In the genomic region with DNA sequence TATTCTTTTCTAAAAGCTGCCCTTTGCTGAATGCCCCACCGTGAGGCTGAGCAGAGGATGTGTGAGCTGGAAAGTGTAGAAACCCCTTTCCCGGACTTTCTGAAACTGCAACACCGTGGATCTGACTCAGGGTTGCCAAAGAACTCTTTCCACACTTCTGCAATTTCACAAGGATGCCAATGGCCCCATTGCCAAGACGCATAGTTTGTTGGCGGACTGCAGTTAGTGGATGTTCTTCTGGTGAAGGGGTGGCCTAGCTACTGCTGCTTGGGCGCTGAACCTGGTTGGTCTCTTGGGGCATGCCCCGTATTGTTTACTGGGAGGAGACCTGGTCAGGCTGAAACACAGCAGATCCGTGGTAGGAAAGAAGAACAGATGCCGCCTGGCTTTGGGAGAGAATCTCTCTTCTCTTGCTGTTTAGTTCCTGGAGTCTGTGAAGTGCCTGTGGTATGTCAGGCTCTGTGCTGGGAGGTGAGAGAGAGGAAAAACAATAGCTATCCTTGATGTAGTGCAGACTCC, we compare ENCODE assay signal across 7 cellular contexts. TPM values are rescaled to one million over a fixed set of nuclear protein-coding genes. Genes with fewer than 3 reads are reported as not detected.
DNase-seq lines count a peak whose midpoint lies in the region; ATAC-seq lines count a peak whose summit lies in the region.

No MANE protein-coding gene starts in this region.

- DNase-seq in activated CD8-positive, alpha-beta T cell treated with anti-CD3 and anti-CD28 coated beads, Interleukin-2, amount 10 ng/mL, durations not matched to agents 7 days and 5 days: no peak
- DNase-seq in stimulated activated naive B cell treated with anti-CD40 and anti-IgM and Interleukin-4, amounts not matched to agents 10 μg/mL and 1 μg/mL and 100 μg/mL, for 72 hours: no peak
- DNase-seq in DMS153 treated with DMSO at 0.1 percent for 48 hours (lab: John Stamatoyannopoulos, UW; ENCODE audit: unreplicated experiment) (no peak), OCI-M1 (lab: John Stamatoyannopoulos, UW) (no peak)

- H3K9me3 Mint-ChIP-seq in activated CD8-positive, alpha-beta T cell treated with anti-CD3 and anti-CD28 coated beads, Interleukin-2, amount 10 ng/mL, durations not matched to agents 7 days and 5 days (ENCODE audit: insufficient read depth): no peaks in the 10 kb centered on the region
- no peaks in the 10 kb centered on the region for H3K9me3 Mint-ChIP-seq in stimulated activated naive B cell treated with anti-CD40 and anti-IgM and Interleukin-4, amounts not matched to agents 10 μg/mL and 1 μg/mL and 100 μg/mL, for 72 hours

- no peak overlapping the region for H3K4me3 Mint-ChIP-seq in activated CD8-positive, alpha-beta T cell treated with anti-CD3 and anti-CD28 coated beads, Interleukin-2, amount 10 ng/mL, durations not matched to agents 7 days and 5 days
- no peak overlapping the region for H3K4me3 Mint-ChIP-seq in stimulated activated naive B cell treated with anti-CD40 and anti-IgM and Interleukin-4, amounts not matched to agents 10 μg/mL and 1 μg/mL and 100 μg/mL, for 72 hours

- peak overlapping the region; percentile 50 for H3K27ac Mint-ChIP-seq in activated CD8-positive, alpha-beta T cell treated with anti-CD3 and anti-CD28 coated beads, Interleukin-2, amount 10 ng/mL, durations not matched to agents 7 days and 5 days
- peak overlapping the region; percentile 73 for H3K27ac Mint-ChIP-seq in stimulated activated naive B cell treated with anti-CD40 and anti-IgM and Interleukin-4, amounts not matched to agents 10 μg/mL and 1 μg/mL and 100 μg/mL, for 72 hours

- no peaks in the 10 kb centered on the region for H3K27me3 Mint-ChIP-seq in activated CD8-positive, alpha-beta T cell treated with anti-CD3 and anti-CD28 coated beads, Interleukin-2, amount 10 ng/mL, durations not matched to agents 7 days and 5 days (ENCODE audit: low read depth)
- no peaks in the 10 kb centered on the region for H3K27me3 Mint-ChIP-seq in stimulated activated naive B cell treated with anti-CD40 and anti-IgM and Interleukin-4, amounts not matched to agents 10 μg/mL and 1 μg/mL and 100 μg/mL, for 72 hours

- ATAC-seq in activated CD8-positive, alpha-beta T cell treated with anti-CD3 and anti-CD28 coated beads, Interleukin-2, amount 10 ng/mL, durations not matched to agents 7 days and 5 days: no peak
- ATAC-seq in stimulated activated naive B cell treated with anti-CD40 and anti-IgM and Interleukin-4, amounts not matched to agents 10 μg/mL and 1 μg/mL and 100 μg/mL, for 72 hours (replicated peaks): no peak
- ATAC-seq in HG03139 (IDR thresholded peaks at IDR 0.05; ENCODE audit: unreplicated experiment): no peak

- peaks cover 62% of the 10 kb centered on the region for H3K4me1 Mint-ChIP-seq in activated CD8-positive, alpha-beta T cell treated with anti-CD3 and anti-CD28 coated beads, Interleukin-2, amount 10 ng/mL, durations not matched to agents 7 days and 5 days (ENCODE audit: low read depth)
- H3K4me1 Mint-ChIP-seq in stimulated activated naive B cell treated with anti-CD40 and anti-IgM and Interleukin-4, amounts not matched to agents 10 μg/mL and 1 μg/mL and 100 μg/mL, for 72 hours: peaks cover 64 to 83% of the 10 kb centered on the region in 2 donors

- H3K27ac ChIP-seq in KOPT-K1 (ENCODE audit: low read depth, low read length, poor library complexity, severe bottlenecking) (peak overlapping the region; percentile 22), layer of hippocampus (ENCODE audit: low read depth, low read length) (peak overlapping the region; percentile 66)

- H3K36me3 ChIP-seq in KOPT-K1 (ENCODE audit: insufficient read depth, low read length): peaks cover 82% of the 10 kb centered on the region

- CTCF ChIA-PET in activated CD8-positive, alpha-beta T cell treated with anti-CD3 and anti-CD28 coated beads, Interleukin-2, amount 10 ng/mL, durations not matched to agents 7 days and 5 days (lab: Charles Lee): interaction anchor here (0.6 to 1.4 kb wide), 2 partner anchors 23 to 28 kb away, joined by 3 to 4 read pairs; no protein-coding TSS in a partner anchor

- POLR2A ChIA-PET in activated CD8-positive, alpha-beta T cell treated with anti-CD3 and anti-CD28 coated beads, Interleukin-2, amount 10 ng/mL, durations not matched to agents 7 days and 5 days (lab: Charles Lee): interaction anchor here (0.8 to 1.6 kb wide), 4 partner anchors 9 to 26 kb away, joined by 3 to 5 read pairs (median 4); a partner anchor contains a TSS

- H3K27me3 ChIP-seq in layer of hippocampus (ENCODE audit: control insufficient read depth, insufficient read depth, low read length): no peaks in the 10 kb centered on the region

- H3K9me3 ChIP-seq in KOPT-K1 (ENCODE audit: insufficient read depth, low read length, poor library complexity, severe bottlenecking): no peaks in the 10 kb centered on the region

- H3K36me3 Mint-ChIP-seq in activated CD8-positive, alpha-beta T cell treated with anti-CD3 and anti-CD28 coated beads, Interleukin-2, amount 10 ng/mL, durations not matched to agents 7 days and 5 days (ENCODE audit: low read depth): peaks cover 37% of the 10 kb centered on the region
- peaks cover 58 to 81% of the 10 kb centered on the region in 2 donors for H3K36me3 Mint-ChIP-seq in stimulated activated naive B cell treated with anti-CD40 and anti-IgM and Interleukin-4, amounts not matched to agents 10 μg/mL and 1 μg/mL and 100 μg/mL, for 72 hours

RNA-seq across cellular contexts. Expression of a gene that starts 26.7 kb away (rescaled TPM):
- total RNA-seq in activated CD8-positive, alpha-beta T cell treated with anti-CD3 and anti-CD28 coated beads, Interleukin-2, amount 10 ng/mL, durations not matched to agents 7 days and 5 days: 10 to 100 TPM; 68.2 to 72.9 TPM
